24 cellular contexts compared by ENCODE assay signal in genomic region chr6:53568776-53569616, GRCh38. TPM values are rescaled to one million over a fixed set of nuclear protein-coding genes. Genes with fewer than 3 reads are reported as not detected.
A peak's percentile ranks its signal among the peaks of the same experiment; 100 is the strongest.
DNase-seq lines count a peak whose midpoint lies in the region; ATAC-seq and TF ChIP-seq lines count a peak whose summit lies in the region.
"Had no signal": no experiment of that assay in that cellular context is flagged by ENCODE, and none has a peak within 500 bp of the region (broad histone marks: within the 10 kb centered on the region; RNA-seq: fewer than 3 reads in every experiment).

No MANE protein-coding gene starts in this region.

- no peaks in the 10 kb centered on the region for H3K27me3 ChIP-seq in SK-N-SH (ENCODE audit: insufficient read depth)

- H3K79me2 ChIP-seq in SK-N-SH (ENCODE audit: insufficient read depth) = no peaks in the 10 kb centered on the region

- ATAC-seq in SK-N-SH treated with all-trans-retinoic acid at 6 μM for 48 hours (no peak), left lobe of liver (peak; percentile 66), GM18867 (IDR thresholded peaks at IDR 0.05; ENCODE audit: unreplicated experiment) (no peak)
- ATAC-seq: CD8-positive, alpha-beta T cell; GM12878; GM23338 had no signal

- TF ChIP-seq EP300 in SK-N-SH (IDR thresholded peaks at IDR 0.05; ENCODE audit: borderline replicate concordance in 1 of 2, low read depth in 1 of 2, low read length in 1 of 2) = no peak

- CTCF ChIA-PET in SK-N-SH (lab: Yijun Ruan, JAX) = interaction anchor here (1.3 to 1.4 kb wide), 2 partner anchors 20 to 159 kb away, joined by 3 read pairs; no protein-coding TSS in a partner anchor

- 55% methylated on average over 2 of the region's 2 CpGs for WGBS in SK-N-SH (ENCODE audit: low lambda C conversion rate)

- no peaks in the 10 kb centered on the region for H3F3A ChIP-seq in SK-N-SH (replicated peaks; ENCODE audit: insufficient read depth)

- no peaks in the 10 kb centered on the region for H3K9me2 ChIP-seq in SK-N-SH

- no peak overlapping the region for H3K27ac ChIP-seq in SK-N-SH (ENCODE audit: low read depth in 2 of 2, low read length in 1 of 2)
- H3K27ac ChIP-seq: 22Rv1, PC-9, RWPE1, SK-N-MC had no signal

- H3K9ac ChIP-seq in SK-N-SH = no peak overlapping the region

- H4K20me1 ChIP-seq in SK-N-SH (ENCODE audit: insufficient read depth) = no peaks in the 10 kb centered on the region

- POLR2A ChIA-PET in SK-N-SH (lab: Yijun Ruan, JAX) = no interaction called here

- DNase-seq in SK-N-SH = no peak
- peak; percentile 27 for DNase-seq in epithelial cell of esophagus (ENCODE audit: low read depth)
- DNase-seq in left lobe of liver (ENCODE audit: low spot score) = no peak
- DNase-seq in activated CD8-positive, alpha-beta memory T cell treated with anti-CD3 and anti-CD28 coated beads, Interleukin-2, amount 50 U/mL, for 48 hours = no peak
- no peak for DNase-seq in nucleus accumbens (lab: John Stamatoyannopoulos, UW)
- no peak for DNase-seq in RKO (ENCODE audit: low spot score)
- DNase-seq: AML-193; C1 segment of cervical spinal cord; CD8-positive, alpha-beta T cell; DND-41; HCEC 1CT; MM.1S; NCI-H1092; NCI-H1436; NCI-H187 treated with DMSO at 0.1 percent for 48 hours; PC-9; SHP77 treated with DMSO at 0.1 percent for 48 hours had no signal

- no peaks in the 10 kb centered on the region for H3K9me3 ChIP-seq in SK-N-SH

- no peak overlapping the region for H3K4me2 ChIP-seq in SK-N-SH
- H3K4me2 ChIP-seq: GM23338, PC-9 had no signal

- H3K4me1 ChIP-seq in SK-N-SH (ENCODE audit: control insufficient read depth in 1 of 2, insufficient read depth in 2 of 2, low read depth in 1 of 2, low read length in 1 of 2) = no peaks in the 10 kb centered on the region; a peak in 1 of 4 replicates

- TF ChIP-seq CTCF in SK-N-SH (IDR thresholded peaks at IDR 0.05) (no peak), epithelial cell of esophagus (IDR thresholded peaks at IDR 0.05; ENCODE audit: insufficient read depth, low read depth, low read length, missing control alignments) (no peak)

- TF ChIP-seq RAD21 in SK-N-SH (IDR thresholded peaks at IDR 0.05; ENCODE audit: low read length) = no peak

- no peaks in the 10 kb centered on the region for H3K36me3 ChIP-seq in SK-N-SH (replicated peaks in 1 of 2; ENCODE audit: control insufficient read depth in 1 of 2, insufficient read depth in 2 of 2, low read length in 1 of 2)

- H3K4me3 ChIP-seq in SK-N-SH (ENCODE audit: low read depth in 2 of 2, low read length in 1 of 2) (no peak overlapping the region), epithelial cell of esophagus (ENCODE audit: low read length) (no peak overlapping the region)
- H3K4me3 ChIP-seq: GM12878, GM23338, PC-9, SK-N-MC had no signal

- H2AFZ ChIP-seq in SK-N-SH (ENCODE audit: low read depth) = no peak overlapping the region
- H2AFZ ChIP-seq: GM23338, PC-9 had no signal

TF ChIP-seq in SK-N-SH treated with all-trans-retinoic acid at 6 μM for 48 hours, 23 proteins besides CTCF, POLR2A, EP300 and RAD21:
- TF ChIP-seq ISL1 (CRISPR knock-in tag; IDR thresholded peaks at IDR 0.05) (no peak), TCF4 (CRISPR knock-in tag; IDR thresholded peaks at IDR 0.05; ENCODE audit: borderline replicate concordance) (0 out of 2 replicates have a peak, but pooled peaks have one; percentile 24)

TF ChIP-seq in SK-N-SH, 30 proteins besides CTCF, POLR2A, EP300 and RAD21:
- no peak for TF ChIP-seq RCOR1 (IDR thresholded peaks at IDR 0.05; ENCODE audit: low read length)
- TF ChIP-seq IRF3 (IDR thresholded peaks at IDR 0.05; ENCODE audit: low read depth, low read length) = no peak
- TF ChIP-seq ELF1 (IDR thresholded peaks at IDR 0.05) = no peak
- no peak for TF ChIP-seq USF2 (IDR thresholded peaks at IDR 0.05; ENCODE audit: borderline replicate concordance, low read depth, low read length)
- TF ChIP-seq USF1 (IDR thresholded peaks at IDR 0.05; ENCODE audit: borderline replicate concordance, low read depth) = no peak
- no peak for TF ChIP-seq TCF12 (IDR thresholded peaks at IDR 0.05)
- no peak for TF ChIP-seq GABPA (IDR thresholded peaks at IDR 0.05; ENCODE audit: low read depth)
- no peak for TF ChIP-seq MXI1 (IDR thresholded peaks at IDR 0.05; ENCODE audit: low read depth, low read length)
- no peak for TF ChIP-seq GATA2 (CRISPR knock-in tag; IDR thresholded peaks at IDR 0.05)
- TF ChIP-seq MAX (IDR thresholded peaks at IDR 0.05; ENCODE audit: low read depth) = no peak
- no peak for TF ChIP-seq MEF2A (IDR thresholded peaks at IDR 0.05; ENCODE audit: borderline replicate concordance, low read depth)
- TF ChIP-seq FOSL2 (IDR thresholded peaks at IDR 0.05; ENCODE audit: borderline replicate concordance, low read depth) = no peak
- no peak for TF ChIP-seq RXRA (IDR thresholded peaks at IDR 0.05; ENCODE audit: borderline replicate concordance, low read depth)

RNA-seq across cellular contexts. Expression of gene GCLC, which starts 24.1 kb away (rescaled TPM):
- 7.5 and 11.2 TPM in 2 replicates for polyA plus RNA-seq in SK-N-SH (2012; rRNA removed)
- 10.5 and 12.7 TPM in 2 replicates for polyA plus RNA-seq in SK-N-SH (2012; cell fraction: cytosol; rRNA removed)
- 7.5 and 11.4 TPM in 2 replicates for polyA plus RNA-seq in SK-N-SH (2012; cell fraction: nucleus; rRNA removed)
- total RNA-seq in left lobe of liver = 97.5 TPM
